8 cellular contexts compared by ENCODE assay signal in the genomic region with DNA sequence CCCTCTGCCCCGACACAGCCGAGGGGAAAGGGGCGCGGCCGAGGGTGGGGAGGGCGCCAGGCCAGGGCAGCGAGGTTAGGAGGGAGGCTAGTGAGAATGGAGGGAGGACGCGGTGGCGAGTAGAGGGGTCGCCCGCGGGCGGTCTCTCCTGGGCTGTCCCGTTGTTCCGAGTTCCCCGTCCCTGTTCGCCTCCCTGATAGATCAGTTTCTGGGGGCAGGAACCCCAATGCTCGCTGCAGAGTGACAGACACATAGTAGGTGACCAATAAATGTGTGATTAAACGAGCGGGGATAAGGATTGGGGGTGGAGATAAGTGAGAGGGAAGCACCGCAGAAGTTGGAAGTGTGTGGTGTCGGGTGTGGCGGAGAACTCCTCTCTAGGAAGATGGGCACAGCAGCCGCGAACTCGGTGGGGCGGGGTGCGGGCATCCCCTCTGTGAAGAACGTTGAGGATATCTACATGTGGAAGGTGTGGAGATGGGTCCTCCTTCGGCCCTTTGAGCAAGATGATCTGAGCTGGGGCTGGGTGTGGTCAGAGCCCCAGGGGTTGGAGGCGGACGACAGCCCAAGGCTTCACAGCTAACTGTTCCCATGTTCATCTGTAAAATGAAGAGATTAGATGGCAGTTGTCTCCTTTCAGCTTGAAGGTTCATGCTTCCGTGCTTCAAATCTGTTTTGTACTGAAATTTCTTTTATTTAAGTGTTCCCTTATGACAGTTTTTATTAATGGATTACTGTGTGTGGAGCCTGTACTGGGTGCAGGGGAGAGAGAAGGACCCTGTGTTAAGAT. TPM values are rescaled to one million over a fixed set of nuclear protein-coding genes. Genes with fewer than 3 reads are reported as not detected.
DNase-seq lines count a peak whose midpoint lies in the region; ATAC-seq and TF ChIP-seq lines count a peak whose summit lies in the region.

No MANE protein-coding gene starts in this region.

- H2AFZ ChIP-seq in SU-DHL-6 (ENCODE audit: low read depth, low read length, severe bottlenecking) (peak overlapping the region; percentile 97), neural progenitor cell (replicated peaks) (no peak overlapping the region)

- no peaks in the 10 kb centered on the region for H3K9me3 ChIP-seq in SU-DHL-6 (ENCODE audit: insufficient read depth, low read length)
- H3K9me3 ChIP-seq in neural progenitor cell (ENCODE audit: low read depth) = no peaks in the 10 kb centered on the region

- peak overlapping the region; percentile 90 for H3K9ac ChIP-seq in SU-DHL-6 (ENCODE audit: low read length)
- H3K9ac ChIP-seq in neural progenitor cell = peak overlapping the region; percentile 82

- peak overlapping the region; percentile 82 for H3K4me2 ChIP-seq in SU-DHL-6 (ENCODE audit: low read depth, low read length, poor library complexity, severe bottlenecking)
- peak overlapping the region; percentile 95 for H3K4me2 ChIP-seq in neural progenitor cell

- H3F3A ChIP-seq in SU-DHL-6 (ENCODE audit: insufficient read depth) = peaks cover 21% of the 10 kb centered on the region
- H3F3A ChIP-seq in neural progenitor cell (ENCODE audit: low read depth) = peaks cover 66% of the 10 kb centered on the region

- H3K4me1 Mint-ChIP-seq in neural progenitor cell = peaks cover 76% of the 10 kb centered on the region

- H3K79me2 ChIP-seq in SU-DHL-6 (ENCODE audit: insufficient read depth, low read length) = 0 out of 2 replicates have a peak, but pooled peaks cover 3% of the 10 kb centered on the region
- H3K79me2 ChIP-seq in neural progenitor cell (ENCODE audit: low read depth) = peaks cover 52% of the 10 kb centered on the region

- H3K4me3 Mint-ChIP-seq in neural progenitor cell = peak overlapping the region; percentile 95

- no peaks in the 10 kb centered on the region for H3K36me3 ChIP-seq in SU-DHL-6 (ENCODE audit: low read length)
- no peaks in the 10 kb centered on the region for H3K36me3 ChIP-seq in neural progenitor cell

- peak; percentile 3 for ATAC-seq in HG02571 (IDR thresholded peaks at IDR 0.05; ENCODE audit: unreplicated experiment)
- no peak for ATAC-seq in HG02678 (IDR thresholded peaks at IDR 0.05; ENCODE audit: unreplicated experiment)

- peaks cover 19% of the 10 kb centered on the region for H3K27me3 Mint-ChIP-seq in neural progenitor cell (ENCODE audit: insufficient read depth, low read depth)

- H3K36me3 Mint-ChIP-seq in neural progenitor cell = peaks cover 10% of the 10 kb centered on the region

- H3K4me3 ChIP-seq in SU-DHL-6 (ENCODE audit: insufficient read depth, low read length, poor library complexity, severe bottlenecking) (peak overlapping the region; percentile 91), neural progenitor cell (peak overlapping the region; percentile 98)

- DNase-seq in NCI-H2107 treated with DMSO at 0.1 percent for 48 hours (lab: John Stamatoyannopoulos, UW; ENCODE audit: unreplicated experiment) = peak; percentile 56
- DNase-seq in NCI-H2107 (lab: John Stamatoyannopoulos, UW) = no peak
- DNase-seq in fibroblast of gingiva (ENCODE audit: low read depth) = peak; percentile 14
- DNase-seq in neural progenitor cell (ENCODE audit: low spot score) = peak; percentile 32
- no peak for DNase-seq in NCI-H2081 treated with DMSO at 0.1 percent for 48 hours (lab: John Stamatoyannopoulos, UW)

- H4K20me1 ChIP-seq in SU-DHL-6 (ENCODE audit: low read depth, low read length) (no peaks in the 10 kb centered on the region), neural progenitor cell (ENCODE audit: low read depth) (peaks cover 57% of the 10 kb centered on the region)

- H3K27ac Mint-ChIP-seq in neural progenitor cell = peak overlapping the region; percentile 89

- peaks cover 49% of the 10 kb centered on the region for H3K4me1 ChIP-seq in neural progenitor cell

- H3K9me2 ChIP-seq in SU-DHL-6 (replicated peaks; ENCODE audit: insufficient read depth, low read length) = no peaks in the 10 kb centered on the region

- TF ChIP-seq CTCF in SU-DHL-6 (IDR thresholded peaks at IDR 0.05; ENCODE audit: insufficient read depth, low read length, poor library complexity, severe bottlenecking) = no peak
- TF ChIP-seq CTCF in neural progenitor cell (IDR thresholded peaks at IDR 0.05) = no peak

- H3K27ac ChIP-seq in SU-DHL-6 (ENCODE audit: low read depth, low read length) (peak overlapping the region; percentile 57), neural progenitor cell (peak overlapping the region; percentile 89)

- H3K27me3 ChIP-seq in SU-DHL-6 (ENCODE audit: low read length) (no peaks in the 10 kb centered on the region), neural progenitor cell (no peaks in the 10 kb centered on the region)

- no peaks in the 10 kb centered on the region for H3K9me3 Mint-ChIP-seq in neural progenitor cell

RNA-seq across cellular contexts. Expression of gene ZNF775, which starts 0.7 kb away (rescaled TPM):
- total RNA-seq in neural progenitor cell (ENCODE audit: low replicate concordance) = 3.0 and 26.1 TPM in 2 replicates

RNA-seq across cellular contexts. Expression of gene REPIN1, which starts 11.2 kb away (rescaled TPM):
- 18.0 and 58.9 TPM in 2 replicates for total RNA-seq in neural progenitor cell (ENCODE audit: low replicate concordance)

RNA-seq across cellular contexts. Expression of gene RARRES2, which starts 38.4 kb away (rescaled TPM):
- total RNA-seq in neural progenitor cell (ENCODE audit: low replicate concordance) = 0.19 and 0.43 TPM in 2 replicates

RNA-seq across cellular contexts. Expression of gene ACTR3C, which starts 56.4 kb away (rescaled TPM):
- total RNA-seq in neural progenitor cell (ENCODE audit: low replicate concordance) = not detected in 2 replicates

RNA-seq across cellular contexts. Expression of gene LRRC61, which starts 56.6 kb away (rescaled TPM):
- total RNA-seq in neural progenitor cell (ENCODE audit: low replicate concordance) = 2.0 and 14.3 TPM in 2 replicates

Comparison
In these comparisons a context has a peak if more than half of its experiments do, and no peak if none do; other contexts are left out.
1. DNase-seq: peak in NCI-H2107 treated with DMSO at 0.1 percent for 48 hours (single experiment), fibroblast of gingiva (single experiment) and neural progenitor cell (single experiment); none in NCI-H2107 (single experiment) and NCI-H2081 treated with DMSO at 0.1 percent for 48 hours (single experiment).